Comparison of ENCODE assay signal across 9 cellular contexts in genomic region chr5:68287631-68287975, GRCh38.
DNase-seq lines count a peak whose midpoint lies in the region; ATAC-seq and TF ChIP-seq lines count a peak whose summit lies in the region.
"Had no signal": no experiment of that assay in that cellular context is flagged by ENCODE, and none has a peak within 500 bp of the region (broad histone marks: within the 10 kb centered on the region; RNA-seq: fewer than 3 reads in every experiment).

No MANE protein-coding gene starts in this region.

- peak overlapping the region; percentile 90 for H3K27ac Mint-ChIP-seq in endodermal cell

- ATAC-seq in HG03378 (IDR thresholded peaks at IDR 0.05; ENCODE audit: unreplicated experiment) (no peak), GM21367 (IDR thresholded peaks at IDR 0.05; ENCODE audit: unreplicated experiment) (no peak)

- H3K36me3 ChIP-seq in BE2C (peaks cover 6% of the 10 kb centered on the region), NT2/D1 (ENCODE audit: insufficient read depth, insufficient read length, low read length) (peaks cover 8% of the 10 kb centered on the region), endodermal cell (ENCODE audit: control insufficient read depth, insufficient read depth, low read length) (peaks cover 21% of the 10 kb centered on the region), neuron (ENCODE audit: insufficient read depth, low read length) (no peaks in the 10 kb centered on the region)

- peak overlapping the region; percentile 58 for H3K9ac ChIP-seq in NT2/D1 (ENCODE audit: insufficient read length, low read depth)
- H3K9ac ChIP-seq in endodermal cell (ENCODE audit: extremely low read depth, low read length, poor library complexity, severe bottlenecking): peak overlapping the region; percentile 42

- H3K4me3 ChIP-seq in BE2C (ENCODE audit: low read depth, low read length) (peak overlapping the region; percentile 79), NT2/D1 (ENCODE audit: insufficient read length, low read depth) (peak overlapping the region; percentile 49), endodermal cell (ENCODE audit: low read length) (peak overlapping the region; percentile 81), neuron (ENCODE audit: low read length) (peak overlapping the region; percentile 72)

- H2AFZ ChIP-seq in neuron (ENCODE audit: low read depth, low read length): peak overlapping the region; percentile 98

- peak overlapping the region; percentile 56 for H3K27ac ChIP-seq in endodermal cell (ENCODE audit: low read depth, low read length)

- no peaks in the 10 kb centered on the region for H3K27me3 Mint-ChIP-seq in endodermal cell (ENCODE audit: insufficient read depth)

- peak overlapping the region; percentile 73 for H3K4me3 Mint-ChIP-seq in endodermal cell

- peaks cover 15% of the 10 kb centered on the region for H3K36me3 Mint-ChIP-seq in endodermal cell (ENCODE audit: low read depth)

- 78 to 96% methylated on average over 4 to 6 of the region's 8 CpGs for WGBS in endodermal cell (ENCODE audit: insufficient coverage in 1 of 2, insufficient read length in 1 of 2), 2 experiments

- no peaks in the 10 kb centered on the region for H3K27me3 ChIP-seq in BE2C
- H3K27me3 ChIP-seq in NT2/D1 (ENCODE audit: insufficient read depth, insufficient read length): no peaks in the 10 kb centered on the region
- H3K27me3 ChIP-seq in endodermal cell (ENCODE audit: control insufficient read depth, insufficient read depth, low read length, poor library complexity, severe bottlenecking): no peaks in the 10 kb centered on the region
- H3K27me3 ChIP-seq in neuron (ENCODE audit: insufficient read depth, low read length): no peaks in the 10 kb centered on the region
- H3K27me3 ChIP-seq: MG63 had no signal

- DNase-seq in BE2C (no peak), NT2/D1 (ENCODE audit: low read depth, low spot score) (no peak), endodermal cell (no peak), GDM1 (lab: John Stamatoyannopoulos, UW) (no peak)
- DNase-seq in activated CD4-positive, CD25-positive, alpha-beta regulatory T cell treated with anti-CD3 and anti-CD28 coated beads, Interleukin-2, amount 50 U/mL, for 72 hours: no peak

- H3K4me1 Mint-ChIP-seq in endodermal cell: peaks cover 40% of the 10 kb centered on the region

- no peaks in the 10 kb centered on the region for H3K9me3 ChIP-seq in BE2C
- no peaks in the 10 kb centered on the region for H3K9me3 ChIP-seq in NT2/D1 (ENCODE audit: insufficient read depth, low read length)
- no peaks in the 10 kb centered on the region for H3K9me3 ChIP-seq in endodermal cell (ENCODE audit: control insufficient read depth, low read length)
- H3K9me3 ChIP-seq in neuron (ENCODE audit: low read length): no peaks in the 10 kb centered on the region
- H3K9me3 ChIP-seq: MG63 had no signal

- peaks cover 29% of the 10 kb centered on the region for H3K4me1 ChIP-seq in BE2C
- no peaks in the 10 kb centered on the region for H3K4me1 ChIP-seq in NT2/D1 (ENCODE audit: insufficient read depth, insufficient read length)
- peaks cover 12% of the 10 kb centered on the region for H3K4me1 ChIP-seq in endodermal cell (ENCODE audit: control insufficient read depth, insufficient read depth, low read length)
- H3K4me1 ChIP-seq in neuron (ENCODE audit: insufficient read depth, low read length): peaks cover 38% of the 10 kb centered on the region

- no peaks in the 10 kb centered on the region for H3K9me3 Mint-ChIP-seq in endodermal cell

- TF ChIP-seq CTCF in BE2C (IDR thresholded peaks at IDR 0.05; ENCODE audit: low read depth, low read length) (no peak), endodermal cell (conservative IDR thresholded peaks at IDR 0.05) (no peak)
